Comparison of ENCODE assay signal across 11 cellular contexts in the genomic region with DNA sequence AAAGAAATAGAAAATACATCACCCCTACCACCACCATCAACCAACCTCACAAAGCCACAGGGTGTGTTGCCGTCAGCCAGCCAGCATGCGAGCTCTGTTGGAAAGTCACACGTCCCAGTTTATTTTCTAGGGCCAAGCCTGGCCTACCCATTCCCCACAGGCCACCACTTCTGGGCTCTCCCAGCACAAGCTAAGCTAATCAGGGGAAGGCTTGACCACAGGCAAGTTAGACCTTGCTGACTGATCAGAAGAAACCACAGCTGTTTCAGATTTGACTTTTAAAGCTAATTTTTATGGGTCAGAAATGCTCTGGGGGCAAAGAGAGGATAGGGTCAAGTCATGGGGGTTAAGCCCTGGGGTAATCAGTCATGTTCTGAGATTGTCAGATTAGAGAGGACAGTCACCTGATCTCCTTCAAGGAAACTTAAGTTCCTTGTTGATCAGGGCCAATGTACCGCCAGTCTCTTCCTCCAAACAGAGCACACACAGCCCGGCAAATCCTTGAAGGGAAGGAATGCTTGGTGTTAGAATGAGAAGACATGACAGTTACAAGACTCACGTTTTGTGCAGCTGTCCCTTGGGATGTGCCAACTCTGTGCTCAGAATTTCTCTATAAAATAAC. TPM values are rescaled to one million over a fixed set of nuclear protein-coding genes. Genes with fewer than 3 reads are reported as not detected.
DNase-seq lines count a peak whose midpoint lies in the region; ATAC-seq and TF ChIP-seq lines count a peak whose summit lies in the region.
"Had no signal": no experiment of that assay in that cellular context is flagged by ENCODE, and none has a peak within 500 bp of the region (broad histone marks: within the 10 kb centered on the region; RNA-seq: fewer than 3 reads in every experiment).

No MANE protein-coding gene starts in this region.

- H3K9me3 Mint-ChIP-seq in T-helper 2 cell treated with Interferon-gamma antibody and Interleukin-4, amounts not matched to agents 5 μg/mL and 100 μg/mL, for 36 hours: no peaks in the 10 kb centered on the region
- H3K9me3 Mint-ChIP-seq in activated naive CD4-positive, alpha-beta T cell treated with anti-CD3 and anti-CD28 coated beads for 36 hours: no peaks in the 10 kb centered on the region

- H3K27me3 Mint-ChIP-seq in T-helper 2 cell treated with Interferon-gamma antibody and Interleukin-4, amounts not matched to agents 5 μg/mL and 100 μg/mL, for 36 hours (ENCODE audit: low read depth): peaks cover 14% of the 10 kb centered on the region
- no peaks in the 10 kb centered on the region for H3K27me3 Mint-ChIP-seq in activated naive CD4-positive, alpha-beta T cell treated with anti-CD3 and anti-CD28 coated beads for 36 hours (ENCODE audit: low read depth)

- DNase-seq in SK-N-MC (ENCODE audit: low read depth, low spot score) (no peak), stomach (no peak), brain microvascular endothelial cell (no peak)
- DNase-seq in T-helper 2 cell treated with Interferon-gamma antibody and Interleukin-4, amounts not matched to agents 5 μg/mL and 100 μg/mL, for 36 hours (ENCODE audit: low spot score): no peak
- no peak for DNase-seq in stimulated activated naive CD4-positive, alpha-beta T cell treated with Interleukin-2 at 50 U/mL for 16 hours (lab: John Stamatoyannopoulos, UW)
- DNase-seq in activated naive CD4-positive, alpha-beta T cell treated with anti-CD3 and anti-CD28 coated beads for 36 hours: no peak
- DNase-seq: NCI-H1105 treated with DMSO at 0.1 percent for 48 hours, retina, testis had no signal

- H3K27ac ChIP-seq in SK-N-MC: peak overlapping the region; percentile 61
- H3K27ac ChIP-seq in stomach: peak overlapping the region; percentile 18 to 81 (median 69)
- no peak overlapping the region for H3K27ac ChIP-seq in brain microvascular endothelial cell
- H3K27ac ChIP-seq: testis had no signal

- no peak for TF ChIP-seq EP300 in stomach (IDR thresholded peaks at IDR 0.05)

- H3K27me3 ChIP-seq in stomach: no peaks in the 10 kb centered on the region
- H3K27me3 ChIP-seq in brain microvascular endothelial cell (replicated peaks): no peaks in the 10 kb centered on the region
- H3K27me3 ChIP-seq: testis had no signal

- 39 to 58% (median 41%) methylated on average over 6 of the region's 6 CpGs for WGBS in stomach, 5 donors

- H3K9me3 ChIP-seq in SK-N-MC (ENCODE audit: low read depth, low read length): no peaks in the 10 kb centered on the region
- H3K9me3 ChIP-seq in stomach: no peaks in the 10 kb centered on the region
- H3K9me3 ChIP-seq: testis had no signal

- peaks cover 14% of the 10 kb centered on the region for H3K36me3 ChIP-seq in SK-N-MC (ENCODE audit: insufficient read depth, low read length)
- no peaks in the 10 kb centered on the region for H3K36me3 ChIP-seq in stomach
- H3K36me3 ChIP-seq in brain microvascular endothelial cell (replicated peaks): no peaks in the 10 kb centered on the region

- no peaks in the 10 kb centered on the region for H3K36me3 Mint-ChIP-seq in T-helper 2 cell treated with Interferon-gamma antibody and Interleukin-4, amounts not matched to agents 5 μg/mL and 100 μg/mL, for 36 hours (ENCODE audit: low read depth)
- no peaks in the 10 kb centered on the region for H3K36me3 Mint-ChIP-seq in activated naive CD4-positive, alpha-beta T cell treated with anti-CD3 and anti-CD28 coated beads for 36 hours (ENCODE audit: low read depth)

- peaks cover 80 to 99% (median 90%) of the 10 kb centered on the region in 4 donors for H3K4me1 ChIP-seq in stomach
- H3K4me1 ChIP-seq: testis had no signal

- no peaks in the 10 kb centered on the region for H3K4me1 Mint-ChIP-seq in T-helper 2 cell treated with Interferon-gamma antibody and Interleukin-4, amounts not matched to agents 5 μg/mL and 100 μg/mL, for 36 hours (ENCODE audit: low read depth)
- H3K4me1 Mint-ChIP-seq in activated naive CD4-positive, alpha-beta T cell treated with anti-CD3 and anti-CD28 coated beads for 36 hours (ENCODE audit: low read depth): no peaks in the 10 kb centered on the region

- no peak for TF ChIP-seq POLR2A in stomach (IDR thresholded peaks at IDR 0.05)

- CTCF ChIA-PET in activated naive CD4-positive, alpha-beta T cell treated with anti-CD3 and anti-CD28 coated beads for 36 hours (lab: Charles Lee): interaction anchor here (1.1 to 1.6 kb wide), 2 partner anchors 7 to 18 kb away, joined by 3 to 5 read pairs; a partner anchor contains a TSS

- ATAC-seq in GM19324 (IDR thresholded peaks at IDR 0.05; ENCODE audit: low FRiP score, unreplicated experiment): peak; percentile 47
- peak; percentile 69 for ATAC-seq in HG02798 (IDR thresholded peaks at IDR 0.05; ENCODE audit: poor library complexity, unreplicated experiment)

- intact Hi-C loops in stomach (cut with DNase I; ENCODE audit: low total_unique reads): loop anchor here (10.0 kb wide), 1 partner anchor 47 kb away; no protein-coding TSS in a partner anchor
- intact Hi-C loops in activated naive CD4-positive, alpha-beta T cell treated with anti-CD3 and anti-CD28 coated beads for 36 hours (cut with micrococcal nuclease): no loop called here

- TF ChIP-seq CTCF in stomach (IDR thresholded peaks at IDR 0.05): no peak
- no peak for TF ChIP-seq CTCF in brain microvascular endothelial cell (IDR thresholded peaks at IDR 0.05; ENCODE audit: low read depth, low read length, missing control alignments)

- H3K27ac Mint-ChIP-seq in T-helper 2 cell treated with Interferon-gamma antibody and Interleukin-4, amounts not matched to agents 5 μg/mL and 100 μg/mL, for 36 hours: no peak overlapping the region
- no peak overlapping the region for H3K27ac Mint-ChIP-seq in activated naive CD4-positive, alpha-beta T cell treated with anti-CD3 and anti-CD28 coated beads for 36 hours

- no peak overlapping the region for H3K9ac ChIP-seq in SK-N-MC (ENCODE audit: insufficient read length)

- peak overlapping the region; percentile 34 for H3K4me3 ChIP-seq in SK-N-MC
- no peak overlapping the region for H3K4me3 ChIP-seq in stomach
- H3K4me3 ChIP-seq in brain microvascular endothelial cell (ENCODE audit: low read depth, low read length): no peak overlapping the region
- H3K4me3 ChIP-seq: testis had no signal

- no peak overlapping the region for H3K4me3 Mint-ChIP-seq in T-helper 2 cell treated with Interferon-gamma antibody and Interleukin-4, amounts not matched to agents 5 μg/mL and 100 μg/mL, for 36 hours
- H3K4me3 Mint-ChIP-seq in activated naive CD4-positive, alpha-beta T cell treated with anti-CD3 and anti-CD28 coated beads for 36 hours: no peak overlapping the region

- in situ Hi-C loops in brain microvascular endothelial cell (cut with HindIII; ENCODE audit: low pct_ligation_motif_present, low sequenced_read_pairs): no loop called here

RNA-seq across cellular contexts. Expression of a gene that starts 7.6 kb away (rescaled TPM):
- total RNA-seq in stomach: 10 to 100 TPM in 3 of 5 donors, 1 to 10 TPM in 2; 3.5 to 37.7 (median 14.8) TPM
- polyA plus RNA-seq in stomach: 1 to 10 TPM; 6.7 to 9.0 (median 7.3) TPM
- 1 to 10 TPM; 1.2 TPM for total RNA-seq in activated naive CD4-positive, alpha-beta T cell treated with anti-CD3 and anti-CD28 coated beads for 36 hours
